ENCODE assay signal across 17 cellular contexts in genomic region chr20:51566594-51566993, GRCh38. TPM values are rescaled to one million over a fixed set of nuclear protein-coding genes. Genes with fewer than 3 reads are reported as not detected.
"Had no signal": no experiment of that assay in that cellular context is flagged by ENCODE, and none has a peak within 500 bp of the region (broad histone marks: within the 10 kb centered on the region; RNA-seq: fewer than 3 reads in every experiment).

No MANE protein-coding gene starts in this region.

- H3K36me3 ChIP-seq: lower lobe of right lung, ovary, spleen, suprapubic skin, transverse colon, vagina had no signal

- H3K9me3 ChIP-seq: lower lobe of right lung, ovary, psoas muscle, suprapubic skin, transverse colon, vagina had no signal

- H3K27ac ChIP-seq: dorsolateral prefrontal cortex, lower lobe of right lung, ovary, psoas muscle, spleen, suprapubic skin, vagina had no signal

- DNase-seq: dorsolateral prefrontal cortex; effector CD4-positive, alpha-beta T cell; left ventricle myocardium superior; lower lobe of right lung; natural killer cell; occipital lobe; ovary; posterior cingulate gyrus; psoas muscle; right cardiac atrium; spleen; stimulated activated naive B cell treated with anti-CD40 and anti-IgM and Interleukin-4, amounts not matched to agents 10 μg/mL and 1 μg/mL and 100 μg/mL, for 72 hours; transverse colon had no signal

- H3K27me3 ChIP-seq: ovary, vagina had no signal

- H3K4me3 ChIP-seq: lower lobe of right lung, ovary, psoas muscle, skin epidermis, spleen, suprapubic skin, transverse colon, vagina had no signal

- ATAC-seq: left ventricle myocardium superior; lower lobe of right lung; natural killer cell; psoas muscle; right cardiac atrium; stimulated activated naive B cell treated with anti-CD40 and anti-IgM and Interleukin-4, amounts not matched to agents 10 μg/mL and 1 μg/mL and 100 μg/mL, for 72 hours had no signal

RNA-seq across cellular contexts. Expression of gene NFATC2, which starts 24.1 kb away (rescaled TPM):
- polyA plus RNA-seq: neural cell had no signal
